10 cellular contexts compared by ENCODE assay signal in the genomic region with DNA sequence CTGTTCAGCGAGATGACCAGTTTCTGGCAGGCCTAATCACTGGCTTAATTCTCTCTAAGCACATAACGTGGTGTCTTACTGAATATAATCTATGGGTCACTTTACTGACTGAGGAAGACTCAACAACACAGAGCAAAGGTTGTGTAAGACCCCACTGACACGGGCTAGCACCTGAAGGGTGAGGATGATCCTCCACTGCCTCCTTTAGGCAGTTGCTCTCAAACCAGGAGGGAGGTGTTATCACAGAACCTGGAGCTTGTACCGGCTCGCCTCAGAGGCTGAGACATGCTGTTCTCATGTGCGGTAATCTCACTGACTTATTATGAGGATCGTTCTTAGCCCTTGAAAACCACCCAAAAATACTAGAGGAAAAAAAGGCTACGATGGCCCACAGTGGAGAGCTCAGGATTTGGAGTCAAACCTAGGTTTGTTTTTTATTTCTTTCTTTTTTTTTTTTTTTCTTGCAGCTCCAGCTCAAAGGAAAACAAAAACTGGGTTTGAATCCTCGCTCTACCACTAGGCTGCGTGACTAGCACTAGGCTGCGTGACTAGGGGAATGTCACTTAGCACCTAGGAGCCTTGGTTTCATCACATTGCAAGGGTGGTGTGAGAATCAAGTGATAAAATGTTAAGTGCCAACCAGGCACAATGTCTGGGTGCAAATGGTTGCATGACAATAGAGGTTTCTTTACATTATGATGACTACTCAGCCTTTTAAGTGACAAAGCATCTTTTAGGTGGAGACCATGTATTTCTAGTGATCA. TPM values are rescaled to one million over a fixed set of nuclear protein-coding genes. Genes with fewer than 3 reads are reported as not detected.
DNase-seq lines count a peak whose midpoint lies in the region; ATAC-seq and TF ChIP-seq lines count a peak whose summit lies in the region.
"Had no signal": no experiment of that assay in that cellular context is flagged by ENCODE, and none has a peak within 500 bp of the region (broad histone marks: within the 10 kb centered on the region; RNA-seq: fewer than 3 reads in every experiment).

No MANE protein-coding gene starts in this region.

- peaks cover 0 to 7% of the 10 kb centered on the region in 2 donors for H3K4me1 ChIP-seq in mucosa of rectum (ENCODE audit: control insufficient read depth in 2 of 2, insufficient read depth in 2 of 2, low read length in 2 of 2)
- H3K4me1 ChIP-seq: Caco-2 had no signal

- no peaks in the 10 kb centered on the region for H3K27me3 ChIP-seq in mucosa of rectum (ENCODE audit: control insufficient read depth in 2 of 2, insufficient read depth in 2 of 2, low read length in 2 of 2)
- H3K27me3 ChIP-seq: SJSA1 had no signal

- peaks cover 78% of the 10 kb centered on the region for H3K4me1 Mint-ChIP-seq in CD14-positive monocyte
- peaks cover 39% of the 10 kb centered on the region for H3K4me1 Mint-ChIP-seq in activated naive CD8-positive, alpha-beta T cell (ENCODE audit: low read depth)

- ATAC-seq in HG03175 (IDR thresholded peaks at IDR 0.05; ENCODE audit: unreplicated experiment) = peak; percentile 37
- ATAC-seq in HG03460 (IDR thresholded peaks at IDR 0.05; ENCODE audit: unreplicated experiment) = no peak
- no peak for ATAC-seq in HG03135 (IDR thresholded peaks at IDR 0.05; ENCODE audit: unreplicated experiment)

- peaks cover 0 to 2% of the 10 kb centered on the region in 2 donors for H3K36me3 ChIP-seq in mucosa of rectum (ENCODE audit: control insufficient read depth in 2 of 2, insufficient read depth in 2 of 2, low read length in 2 of 2)
- H3K36me3 ChIP-seq: SJSA1 had no signal

- H3K27ac Mint-ChIP-seq in CD14-positive monocyte = peak overlapping the region; percentile 87 to 98 (median 95)
- H3K27ac Mint-ChIP-seq in activated naive CD8-positive, alpha-beta T cell = peak overlapping the region; percentile 93

- peaks cover 0 to 2% (median 0%) of the 10 kb centered on the region in 7 donors for H3K9me3 Mint-ChIP-seq in CD14-positive monocyte
- no peaks in the 10 kb centered on the region for H3K9me3 Mint-ChIP-seq in activated naive CD8-positive, alpha-beta T cell (ENCODE audit: low read depth)

- intact Hi-C loops in CD14-positive monocyte (cut with micrococcal nuclease) = loop anchor here (5.0 to 10.0 kb wide), 4 partner anchors 60 to 478 kb away; no protein-coding TSS in a partner anchor

- no peak for TF ChIP-seq CTCF in CD14-positive monocyte (IDR thresholded peaks at IDR 0.05)

- H3K9me3 ChIP-seq in mucosa of rectum (ENCODE audit: control insufficient read depth in 2 of 2, low read length in 2 of 2) = no peaks in the 10 kb centered on the region
- H3K9me3 ChIP-seq: Caco-2, SJSA1 had no signal

- H3K4me3 Mint-ChIP-seq in CD14-positive monocyte = peak overlapping the region in 1 of 2 donors; percentile 56
- peak overlapping the region; percentile 62 for H3K4me3 Mint-ChIP-seq in activated naive CD8-positive, alpha-beta T cell

- no peak overlapping the region for H3K4me3 ChIP-seq in mucosa of rectum (ENCODE audit: low read length in 2 of 2)
- H3K4me3 ChIP-seq: SJSA1 had no signal

- peaks cover 0 to 3% (median 1%) of the 10 kb centered on the region in 3 donors for H3K27me3 Mint-ChIP-seq in CD14-positive monocyte (ENCODE audit: low read depth in 3 of 3)
- H3K27me3 Mint-ChIP-seq in activated naive CD8-positive, alpha-beta T cell = no peaks in the 10 kb centered on the region

- H3K9ac ChIP-seq in mucosa of rectum (ENCODE audit: low read depth in 1 of 2, low read length in 2 of 2) = no peak overlapping the region

- H3K36me3 Mint-ChIP-seq in CD14-positive monocyte = peaks cover 58 to 80% of the 10 kb centered on the region in 2 donors
- H3K36me3 Mint-ChIP-seq in activated naive CD8-positive, alpha-beta T cell = peaks cover 2% of the 10 kb centered on the region

- peak overlapping the region; percentile 43 to 59 for H3K27ac ChIP-seq in mucosa of rectum (ENCODE audit: low read depth in 2 of 2, low read length in 2 of 2)
- H3K27ac ChIP-seq: SJSA1 had no signal

- DNase-seq in CD14-positive monocyte (ENCODE audit: low spot score) (no peak), NCI-H187 treated with DMSO at 0.1 percent for 48 hours (lab: John Stamatoyannopoulos, UW) (no peak), DMS153 treated with DMSO at 0.1 percent for 48 hours (lab: John Stamatoyannopoulos, UW; ENCODE audit: unreplicated experiment) (no peak)
- DNase-seq: Caco-2 had no signal

RNA-seq across cellular contexts. Expression of gene RCBTB2, which starts 28.1 kb away (rescaled TPM):
- polyA plus RNA-seq in CD14-positive monocyte = 100 to 1,000 TPM in 1 of 2 donors, 10 to 100 TPM in 1; 64.4 to 100 TPM
